ENCODE assay signal across 1 cellular context in genomic region chr2:284896-285492, GRCh38.
TF ChIP-seq lines count a peak whose summit lies in the region.

No MANE protein-coding gene starts in this region.

TF ChIP-seq in SK-N-SH, 30 proteins besides CTCF, POLR2A, EP300 and RAD21 (continued from another document):
- TF ChIP-seq REST (IDR thresholded peaks at IDR 0.05; ENCODE audit: low read depth, low read length) (no peak), FOSL2 (IDR thresholded peaks at IDR 0.05; ENCODE audit: borderline replicate concordance, low read depth) (no peak), NRF1 (IDR thresholded peaks at IDR 0.05; ENCODE audit: low read depth, low read length) (no peak), ELF1 (IDR thresholded peaks at IDR 0.05) (no peak), TEAD4 (IDR thresholded peaks at IDR 0.05; ENCODE audit: borderline replicate concordance, insufficient read depth) (no peak)
